ENCODE assay signal across 14 cellular contexts in genomic region chr10:608331-609265, GRCh38.
DNase-seq lines count a peak whose midpoint lies in the region; ATAC-seq, FAIRE-seq and TF ChIP-seq lines count a peak whose summit lies in the region.
"Had no signal": no experiment of that assay in that cellular context is flagged by ENCODE, and none has a peak within 500 bp of the region (broad histone marks: within the 10 kb centered on the region; RNA-seq: fewer than 3 reads in every experiment).

No MANE protein-coding gene starts in this region.

- no peaks in the 10 kb centered on the region for H3K79me2 ChIP-seq in DOHH2 (ENCODE audit: control insufficient read depth, low read length)

- no peak overlapping the region for H3K4me3 Mint-ChIP-seq in memory B cell
- H3K4me3 Mint-ChIP-seq: dendritic cell treated with granulocyte-macrophage colony-stimulating factor and Interleukin-4, amounts not matched to agents 40 ng/mL and 50 ng/mL, for 4 days had no signal

- H3K27ac ChIP-seq in A549: no peak overlapping the region
- peak overlapping the region; percentile 5; the same call in 1 of the 2 replicates for H3K27ac ChIP-seq in DOHH2 (ENCODE audit: low read depth, low read length)
- H3K27ac ChIP-seq in substantia nigra (ENCODE audit: low read depth, low read length, poor library complexity, severe bottlenecking): no peak overlapping the region
- H3K27ac ChIP-seq: BLaER1 treated with 17β-estradiol and CSF1 and Interleukin-3, amounts not matched to agents 10 nM and 100 nM; left lung; PC-9 had no signal

- no peak for TF ChIP-seq POLR2A in A549 (IDR thresholded peaks at IDR 0.05; ENCODE audit: low read length)

- H3K4me3 ChIP-seq in A549 (no peak overlapping the region), DOHH2 (ENCODE audit: low read length) (no peak overlapping the region), astrocyte of the spinal cord (ENCODE audit: low read depth, low read length) (no peak overlapping the region)
- H3K4me3 ChIP-seq: left lung, PC-9 had no signal

- H3K9me2 ChIP-seq in DOHH2 (replicated peaks; ENCODE audit: control insufficient read depth, low read length): no peaks in the 10 kb centered on the region

- peak overlapping the region; percentile 58 for H3K27ac Mint-ChIP-seq in memory B cell
- H3K27ac Mint-ChIP-seq: dendritic cell treated with granulocyte-macrophage colony-stimulating factor and Interleukin-4, amounts not matched to agents 40 ng/mL and 50 ng/mL, for 4 days had no signal

- no peak for FAIRE-seq in A549 (lab: Jason Lieb, UNC)
- no peak for FAIRE-seq in urothelium cell line (lab: Jason Lieb, UNC)

- peaks cover 2% of the 10 kb centered on the region for H3K4me1 Mint-ChIP-seq in memory B cell

- peaks cover 6% of the 10 kb centered on the region for H3K27me3 Mint-ChIP-seq in memory B cell

- no peak for TF ChIP-seq RAD21 in A549 (conservative IDR thresholded peaks at IDR 0.05 in 1 of 2, IDR thresholded peaks at IDR 0.05 in 1 of 2)

- no peak for ATAC-seq in A549
- ATAC-seq in memory B cell (ENCODE audit: low read depth): no peak
- no peak for ATAC-seq in GM21390 (IDR thresholded peaks at IDR 0.05; ENCODE audit: unreplicated experiment)
- ATAC-seq: left lung had no signal

- POLR2A ChIA-PET in A549 (lab: Yijun Ruan, JAX): no interaction called here

- TF ChIP-seq EP300 in A549 (IDR thresholded peaks at IDR 0.05): no peak

- H3K9me3 ChIP-seq in A549: no peaks in the 10 kb centered on the region
- H3K9me3 ChIP-seq in DOHH2 (ENCODE audit: control insufficient read depth, insufficient read depth, low read length): no peaks in the 10 kb centered on the region
- H3K9me3 ChIP-seq: left lung had no signal

- no peaks in the 10 kb centered on the region for H4K20me1 ChIP-seq in DOHH2 (ENCODE audit: control insufficient read depth, insufficient read depth, low read depth, low read length)

- H3K36me3 ChIP-seq in DOHH2 (ENCODE audit: control insufficient read depth, low read length): no peaks in the 10 kb centered on the region
- H3K36me3 ChIP-seq: BLaER1 treated with 17β-estradiol and CSF1 and Interleukin-3, amounts not matched to agents 10 nM and 100 nM; left lung had no signal

- in situ Hi-C loops in astrocyte of the spinal cord (cut with HindIII; ENCODE audit: low sequenced_read_pairs): no loop called here

- no peaks in the 10 kb centered on the region for H3K27me3 ChIP-seq in DOHH2 (ENCODE audit: control insufficient read depth, low read length)
- H3K27me3 ChIP-seq: left lung had no signal

- no peaks in the 10 kb centered on the region for H3K36me3 Mint-ChIP-seq in memory B cell

- H3K4me1 ChIP-seq in A549 (no peaks in the 10 kb centered on the region), DOHH2 (ENCODE audit: control insufficient read depth, low read length) (peaks cover 10% of the 10 kb centered on the region)
- H3K4me1 ChIP-seq: left lung had no signal

- peaks cover 15% of the 10 kb centered on the region for H3F3A ChIP-seq in DOHH2 (ENCODE audit: control insufficient read depth, insufficient read depth)

- DNase-seq in A549 (ENCODE audit: low read depth in 1 of 2, low spot score in 1 of 2) (no peak), astrocyte of the spinal cord (ENCODE audit: low read depth, low spot score) (peak; percentile 18), memory B cell (ENCODE audit: low spot score in 2 of 2) (no peak), substantia nigra (lab: John Stamatoyannopoulos, UW) (no peak), urothelium cell line (ENCODE audit: low spot score) (no peak)
- DNase-seq in stimulated activated CD4-positive, alpha-beta T cell treated with anti-CD3 and anti-CD28 coated beads, Interleukin-1b, Interleukin-23, amount 100 ng/mL, for 48 hours: no peak
- DNase-seq: activated CD4-positive, alpha-beta T cell treated with anti-CD3 and anti-CD28 coated beads, Interleukin-2, amount 50 U/mL, for 48 hours; left lung; NCI-H510A; PC-9 had no signal

- CTCF ChIA-PET in A549 (lab: Yijun Ruan, JAX): no interaction called here

- H3K4me2 ChIP-seq in A549 (no peak overlapping the region), DOHH2 (ENCODE audit: low read length) (no peak overlapping the region)
- H3K4me2 ChIP-seq: PC-9 had no signal

- TF ChIP-seq CTCF in A549 (IDR thresholded peaks at IDR 0.05): no peak
- TF ChIP-seq CTCF in DOHH2 (IDR thresholded peaks at IDR 0.05; ENCODE audit: low read depth, low read length, poor library complexity, severe bottlenecking): no peak
- no peak for TF ChIP-seq CTCF in astrocyte of the spinal cord (IDR thresholded peaks at IDR 0.05; ENCODE audit: low read depth, low read length)

- WGBS in A549 (ENCODE audit: missing lambda C conversion rate): 34% methylated on average over 5 of the region's 5 CpGs

- peaks cover 1% of the 10 kb centered on the region for H3K9me3 Mint-ChIP-seq in memory B cell
- H3K9me3 Mint-ChIP-seq: dendritic cell treated with granulocyte-macrophage colony-stimulating factor and Interleukin-4, amounts not matched to agents 40 ng/mL and 50 ng/mL, for 4 days had no signal

TF ChIP-seq in A549, 52 proteins besides CTCF, POLR2A, EP300 and RAD21:
- TF ChIP-seq MAFK (IDR thresholded peaks at IDR 0.05; ENCODE audit: partially characterized antibody): peak; percentile 36
- TF ChIP-seq ZFP36 (IDR thresholded peaks at IDR 0.05; ENCODE audit: borderline replicate concordance, partially characterized antibody): no peak
